Comparison of ENCODE assay signal across 24 cellular contexts in the genomic region with DNA sequence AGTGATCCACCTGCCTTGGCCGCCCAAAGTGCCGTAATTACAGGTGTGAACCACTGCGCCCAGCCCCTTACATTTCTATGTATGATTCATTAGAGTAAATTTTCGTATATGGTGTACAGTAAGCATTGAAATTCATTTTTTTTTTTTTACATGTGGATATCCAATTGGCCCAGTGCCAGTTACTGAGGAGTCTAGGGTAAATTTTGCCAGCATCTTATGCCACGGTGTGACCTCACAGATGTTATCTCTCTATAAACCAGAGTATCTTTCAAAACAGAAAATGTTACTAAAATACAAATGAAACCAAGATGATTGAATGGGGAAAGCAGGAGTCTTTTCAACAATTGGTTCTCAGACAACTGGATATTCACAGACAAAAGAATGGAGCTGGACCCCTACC.
"Had no signal": no experiment of that assay in that cellular context is flagged by ENCODE, and none has a peak within 500 bp of the region (broad histone marks: within the 10 kb centered on the region; RNA-seq: fewer than 3 reads in every experiment).

No MANE protein-coding gene starts in this region.

- H3K36me3 ChIP-seq: SJCRH30 had no signal

- ATAC-seq: Panc1, PC-3, Right ventricle myocardium inferior, T-cell had no signal

- H3K4me3 ChIP-seq: SJCRH30 had no signal

- H3K27ac ChIP-seq: SJCRH30 had no signal

- H3K27me3 ChIP-seq: SJCRH30 had no signal

- DNase-seq: IMR-90; Karpas-422; KG1; MV-4-11; NCI-H1048; NCI-H1105; NCI-H1417; NCI-H1436 treated with DMSO at 0.1 percent for 48 hours; NCI-H1694; NCI-H187 treated with DMSO at 0.1 percent for 48 hours; NCI-H2029 treated with DMSO at 0.1 percent for 48 hours; NCI-H2107; NCI-H2227 treated with DMSO at 0.1 percent for 48 hours; NCI-H524; NCI-H526 treated with DMSO at 0.1 percent for 48 hours; NCI-H774; NK-92 treated with Interleukin-12 subunit alpha and Interleukin-12 subunit beta, amount 100 ng/mL, for 24 hours; PC-3; SHP77 treated with DMSO at 0.1 percent for 48 hours; SJCRH30; SW 1271; T-cell had no signal
